Comparison of ENCODE assay signal across 8 cellular contexts in genomic region chr13:23695711-23696512, GRCh38.
A peak's percentile ranks its signal among the peaks of the same experiment; 100 is the strongest.
DNase-seq lines count a peak whose midpoint lies in the region; ATAC-seq, FAIRE-seq and TF ChIP-seq lines count a peak whose summit lies in the region.

No MANE protein-coding gene starts in this region.

- DNase-seq in activated T-cell treated with anti-CD3 and anti-CD28 coated beads for 4 hours, result peak; percentile 32
- peak; percentile 84 for DNase-seq in kidney
- peak; percentile 22 to 51 for DNase-seq in stimulated activated CD8-positive, alpha-beta memory T cell treated with anti-CD3 and anti-CD28 coated beads, Interleukin-7, amount 100 ng/mL, for 4 hours (ENCODE audit: low read depth in 2 of 2)
- DNase-seq in Calu3, result no peak
- no peak for DNase-seq in SK-N-SH
- no peak for DNase-seq in cerebellum (ENCODE audit: low spot score)

- no peak overlapping the region for H2AFZ ChIP-seq in SK-N-SH (ENCODE audit: low read depth)

- peaks cover 11 to 34% of the 10 kb centered on the region in 2 donors for H3K4me1 ChIP-seq in kidney (ENCODE audit: control insufficient read depth in 1 of 2, insufficient read depth in 1 of 2, low read depth in 1 of 2, low read length in 2 of 2)
- peaks cover 0 to under 1% of the 10 kb centered on the region in 2 experiments; a peak in 1 of 4 replicates for H3K4me1 ChIP-seq in SK-N-SH (ENCODE audit: control insufficient read depth in 1 of 2, insufficient read depth in 2 of 2, low read depth in 1 of 2, low read length in 1 of 2)

- POLR2A ChIA-PET in SK-N-SH (lab: Yijun Ruan, JAX), result no interaction called here

- H3K4me3 ChIP-seq in kidney (ENCODE audit: low read length in 2 of 2) (no peak overlapping the region), SK-N-SH (ENCODE audit: low read depth in 2 of 2, low read length in 1 of 2) (no peak overlapping the region)

- no peak for TF ChIP-seq CTCF in kidney (IDR thresholded peaks at IDR 0.05; ENCODE audit: borderline replicate concordance, extremely low read depth, insufficient read depth)
- no peak for TF ChIP-seq CTCF in Calu3 (IDR thresholded peaks at IDR 0.05; ENCODE audit: unreplicated experiment)
- no peak for TF ChIP-seq CTCF in SK-N-SH (IDR thresholded peaks at IDR 0.05)

- H3K27ac Mint-ChIP-seq in Calu3 (ENCODE audit: unreplicated experiment), result no peak overlapping the region

- H3K36me3 ChIP-seq in kidney (ENCODE audit: control insufficient read depth in 1 of 2, insufficient read depth in 2 of 2, low read length in 2 of 2) (no peaks in the 10 kb centered on the region), SK-N-SH (replicated peaks in 1 of 2; ENCODE audit: control insufficient read depth in 1 of 2, insufficient read depth in 2 of 2, low read length in 1 of 2) (no peaks in the 10 kb centered on the region)

- TF ChIP-seq RAD21 in SK-N-SH (IDR thresholded peaks at IDR 0.05; ENCODE audit: low read length), result no peak

- no peaks in the 10 kb centered on the region for H3K36me3 Mint-ChIP-seq in Calu3 (ENCODE audit: insufficient read depth, unreplicated experiment)

- ATAC-seq in GM19324 (IDR thresholded peaks at IDR 0.05; ENCODE audit: low FRiP score, unreplicated experiment), result peak; percentile 92
- ATAC-seq in HG03460 (IDR thresholded peaks at IDR 0.05; ENCODE audit: unreplicated experiment), result peak; percentile 90

- FAIRE-seq in kidney (lab: Jason Lieb, UNC), result no peak

- CTCF ChIA-PET in Calu3 (lab: Charles Lee) (no interaction called here), SK-N-SH (lab: Yijun Ruan, JAX) (no interaction called here)

- 95% methylated on average over 39 of the region's 48 CpGs for WGBS in SK-N-SH (ENCODE audit: low lambda C conversion rate)

- no peaks in the 10 kb centered on the region for H3F3A ChIP-seq in SK-N-SH (replicated peaks; ENCODE audit: insufficient read depth)

- no peak overlapping the region for H3K4me3 Mint-ChIP-seq in Calu3 (ENCODE audit: low read depth, unreplicated experiment)

- H3K9ac ChIP-seq in kidney (ENCODE audit: low read length in 2 of 2) (no peak overlapping the region), SK-N-SH (no peak overlapping the region)

- no peak overlapping the region for H3K4me2 ChIP-seq in SK-N-SH

- H3K27me3 ChIP-seq in SK-N-SH (ENCODE audit: insufficient read depth), result no peaks in the 10 kb centered on the region

- H3K27me3 Mint-ChIP-seq in Calu3 (ENCODE audit: unreplicated experiment), result no peaks in the 10 kb centered on the region

- H3K9me3 Mint-ChIP-seq in Calu3 (ENCODE audit: low read depth, unreplicated experiment), result no peaks in the 10 kb centered on the region

- H3K9me2 ChIP-seq in SK-N-SH, result no peaks in the 10 kb centered on the region

- TF ChIP-seq EP300 in SK-N-SH (IDR thresholded peaks at IDR 0.05; ENCODE audit: borderline replicate concordance in 1 of 2, low read depth in 1 of 2, low read length in 1 of 2), result no peak

- no peaks in the 10 kb centered on the region for H4K20me1 ChIP-seq in SK-N-SH (ENCODE audit: insufficient read depth)

- H3K9me3 ChIP-seq in kidney (ENCODE audit: control insufficient read depth in 1 of 2, low read length in 2 of 2) (no peaks in the 10 kb centered on the region), SK-N-SH (no peaks in the 10 kb centered on the region)

- no peaks in the 10 kb centered on the region for H3K4me1 Mint-ChIP-seq in Calu3 (ENCODE audit: low read depth, unreplicated experiment)

- H3K27ac ChIP-seq in kidney (ENCODE audit: low read depth in 2 of 2, low read length in 2 of 2) (no peak overlapping the region), SK-N-SH (ENCODE audit: low read depth in 2 of 2, low read length in 1 of 2) (no peak overlapping the region)

- no TSS peak for BruUV-seq in Calu3 (replicated peaks; lab: Mats Ljungman, UMichigan)

- no peaks in the 10 kb centered on the region for H3K79me2 ChIP-seq in SK-N-SH (ENCODE audit: insufficient read depth)

- intact Hi-C loops in kidney (cut with DNase I) (no loop called here), Calu3 (cut with micrococcal nuclease; ENCODE audit: unreplicated experiment) (no loop called here)

TF ChIP-seq in SK-N-SH, 30 proteins besides CTCF, POLR2A, EP300 and RAD21:
- TF ChIP-seq TCF12 (IDR thresholded peaks at IDR 0.05), result no peak
- no peak for TF ChIP-seq USF2 (IDR thresholded peaks at IDR 0.05; ENCODE audit: borderline replicate concordance, low read depth, low read length)
- no peak for TF ChIP-seq NFIC (IDR thresholded peaks at IDR 0.05; ENCODE audit: borderline replicate concordance)

Comparison
In these comparisons a context has a peak if more than half of its experiments do, and no peak if none do; other contexts are left out.
1. DNase-seq: peak in activated T-cell treated with anti-CD3 and anti-CD28 coated beads for 4 hours (single experiment), kidney (single experiment) and stimulated activated CD8-positive, alpha-beta memory T cell treated with anti-CD3 and anti-CD28 coated beads, Interleukin-7, amount 100 ng/mL, for 4 hours (2 of 2); none in Calu3 (single experiment), SK-N-SH (single experiment) and cerebellum (single experiment).